17 cellular contexts compared by ENCODE assay signal in the genomic region with DNA sequence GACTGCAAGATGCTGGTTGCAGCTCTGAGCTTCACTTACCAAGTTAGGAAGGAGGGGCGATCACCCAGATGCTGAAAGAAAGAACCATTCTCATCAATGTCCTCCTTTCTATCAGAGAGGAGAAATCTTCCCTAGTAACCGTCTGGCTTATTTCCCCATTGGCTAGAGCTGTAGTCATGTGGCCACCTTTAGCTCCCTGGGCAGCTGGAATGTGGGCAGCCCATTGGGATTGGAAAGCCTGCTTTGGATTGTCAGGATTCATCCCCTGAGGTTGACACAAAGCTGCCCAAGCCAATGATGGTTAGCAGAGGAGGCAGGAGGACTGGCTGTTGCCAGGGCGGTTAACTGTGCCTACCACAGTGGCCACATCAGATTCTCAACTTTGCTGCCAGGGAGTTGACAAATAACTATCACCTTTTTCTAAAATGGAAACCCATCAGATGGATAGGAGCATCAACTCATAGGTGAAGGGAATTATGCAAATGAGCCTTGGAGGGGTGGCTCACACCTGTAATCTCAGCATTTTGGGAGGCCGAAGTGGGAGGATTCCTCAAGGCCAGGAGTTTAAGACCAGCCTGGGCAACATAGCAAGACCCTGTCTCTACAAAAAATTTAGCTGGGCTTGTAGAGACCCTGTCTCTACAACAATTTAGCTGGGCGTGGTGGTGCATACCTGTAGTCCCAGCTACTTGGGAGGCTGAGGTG.
"Had no signal": no experiment of that assay in that cellular context is flagged by ENCODE, and none has a peak within 500 bp of the region (broad histone marks: within the 10 kb centered on the region; RNA-seq: fewer than 3 reads in every experiment).

No MANE protein-coding gene starts in this region.

- H3K4me1 Mint-ChIP-seq: activated CD8-positive, alpha-beta memory T cell treated with anti-CD3 and anti-CD28 coated beads, Interleukin-2, amount 10 ng/mL, durations not matched to agents 7 days and 5 days; activated naive CD4-positive, alpha-beta T cell treated with anti-CD3 and anti-CD28 coated beads, Interleukin-2, amount 50 U/mL, for 24 hours; naive B cell had no signal

- H2AFZ ChIP-seq: parathyroid adenoma had no signal

- H3K79me2 ChIP-seq: parathyroid adenoma had no signal

- DNase-seq: activated CD4-positive, alpha-beta memory T cell treated with anti-CD3 and anti-CD28 coated beads for 36 hours; activated CD8-positive, alpha-beta memory T cell treated with anti-CD3 and anti-CD28 coated beads, Interleukin-2, amount 10 ng/mL, durations not matched to agents 7 days and 5 days; activated effector memory CD4-positive, alpha-beta T cell treated with anti-CD3 and anti-CD28 coated beads, Interleukin-2, amount 50 U/mL, for 16 hours; activated T-cell treated with anti-CD3 and anti-CD28 coated beads, Interleukin-2, amount 50 U/mL, for 24 hours; adrenal gland; effector CD4-positive, alpha-beta T cell; esophagus squamous epithelium; glutamatergic neuron; hypothalamus; left colon; naive B cell; stimulated activated CD4-positive, alpha-beta T cell treated with anti-CD3 and anti-CD28 coated beads, Interleukin-12 subunit alpha, Interleukin-12 subunit beta, amount 100 ng/mL, for 4 hours; stimulated activated CD4-positive, alpha-beta T cell treated with anti-CD3 and anti-CD28 coated beads, Interleukin-2, amount 100 ng/mL, for 24 hours had no signal

- H3K4me3 ChIP-seq: adrenal gland, esophagus squamous epithelium had no signal

- ATAC-seq: activated CD8-positive, alpha-beta memory T cell treated with anti-CD3 and anti-CD28 coated beads, Interleukin-2, amount 10 ng/mL, durations not matched to agents 7 days and 5 days; left colon had no signal

- H3K9ac ChIP-seq: parathyroid adenoma had no signal

- H3K27me3 Mint-ChIP-seq: activated CD4-positive, alpha-beta memory T cell treated with anti-CD3 and anti-CD28 coated beads for 36 hours; activated CD8-positive, alpha-beta memory T cell treated with anti-CD3 and anti-CD28 coated beads, Interleukin-2, amount 10 ng/mL, durations not matched to agents 7 days and 5 days; activated naive CD4-positive, alpha-beta T cell treated with anti-CD3 and anti-CD28 coated beads, Interleukin-2, amount 50 U/mL, for 24 hours; activated T-cell treated with anti-CD3 and anti-CD28 coated beads, Interleukin-2, amount 50 U/mL, for 24 hours; naive B cell had no signal

- H3K36me3 ChIP-seq: adrenal gland, esophagus squamous epithelium, neutrophil had no signal

- H3K9me3 ChIP-seq: adrenal gland, esophagus squamous epithelium, neutrophil had no signal

- H3K4me1 ChIP-seq: adrenal gland, esophagus squamous epithelium, parathyroid adenoma had no signal

- H3K4me3 Mint-ChIP-seq: activated CD4-positive, alpha-beta memory T cell treated with anti-CD3 and anti-CD28 coated beads for 36 hours; activated CD8-positive, alpha-beta memory T cell treated with anti-CD3 and anti-CD28 coated beads, Interleukin-2, amount 10 ng/mL, durations not matched to agents 7 days and 5 days; activated naive CD4-positive, alpha-beta T cell treated with anti-CD3 and anti-CD28 coated beads, Interleukin-2, amount 50 U/mL, for 24 hours; activated T-cell treated with anti-CD3 and anti-CD28 coated beads, Interleukin-2, amount 50 U/mL, for 24 hours; naive B cell had no signal

- H3K36me3 Mint-ChIP-seq: activated CD4-positive, alpha-beta memory T cell treated with anti-CD3 and anti-CD28 coated beads for 36 hours; activated CD8-positive, alpha-beta memory T cell treated with anti-CD3 and anti-CD28 coated beads, Interleukin-2, amount 10 ng/mL, durations not matched to agents 7 days and 5 days; activated naive CD4-positive, alpha-beta T cell treated with anti-CD3 and anti-CD28 coated beads, Interleukin-2, amount 50 U/mL, for 24 hours; naive B cell had no signal

- H3K27ac Mint-ChIP-seq: activated CD4-positive, alpha-beta memory T cell treated with anti-CD3 and anti-CD28 coated beads for 36 hours; activated CD8-positive, alpha-beta memory T cell treated with anti-CD3 and anti-CD28 coated beads, Interleukin-2, amount 10 ng/mL, durations not matched to agents 7 days and 5 days; activated naive CD4-positive, alpha-beta T cell treated with anti-CD3 and anti-CD28 coated beads, Interleukin-2, amount 50 U/mL, for 24 hours; activated T-cell treated with anti-CD3 and anti-CD28 coated beads, Interleukin-2, amount 50 U/mL, for 24 hours; naive B cell had no signal

- H3K27me3 ChIP-seq: adrenal gland, esophagus squamous epithelium, neutrophil had no signal

- H3K27ac ChIP-seq: adrenal gland, esophagus squamous epithelium, neutrophil, parathyroid adenoma, VCaP had no signal
